In genomic region chr7:55546826-55547225, GRCh38 we compare ENCODE assay signal across 8 cellular contexts. TPM values are rescaled to one million over a fixed set of nuclear protein-coding genes. Genes with fewer than 3 reads are reported as not detected.
DNase-seq lines count a peak whose midpoint lies in the region; ATAC-seq, FAIRE-seq and TF ChIP-seq lines count a peak whose summit lies in the region.

No MANE protein-coding gene starts in this region.

- peaks cover 24% of the 10 kb centered on the region for H3K4me1 ChIP-seq in colonic mucosa

- FAIRE-seq in RCC 7860 (lab: Jason Lieb, UNC) = peak; percentile 94

- no peak overlapping the region for H3K9ac ChIP-seq in colonic mucosa (ENCODE audit: low read depth in 2 of 2, low read length in 2 of 2)

- H3K9me3 ChIP-seq in colonic mucosa = no peaks in the 10 kb centered on the region

- no peaks in the 10 kb centered on the region for H3K36me3 ChIP-seq in colonic mucosa

- peak; percentile 89 to 92 for ATAC-seq in activated CD4-positive, CD25-positive, alpha-beta regulatory T cell treated with anti-CD3 and anti-CD28 coated beads, Interleukin-2, amount 50 U/mL, for 24 hours
- ATAC-seq in HG03060 (IDR thresholded peaks at IDR 0.05; ENCODE audit: low read depth, unreplicated experiment) = peak; percentile 39
- no peak for ATAC-seq in HG03025 (IDR thresholded peaks at IDR 0.05; ENCODE audit: low FRiP score, unreplicated experiment)
- ATAC-seq in GM19351 (IDR thresholded peaks at IDR 0.05; ENCODE audit: unreplicated experiment) = no peak

- TF ChIP-seq CTCF in colonic mucosa (IDR thresholded peaks at IDR 0.05) = no peak

- no peak overlapping the region for H3K4me3 ChIP-seq in colonic mucosa

- no peak overlapping the region for H3K27ac ChIP-seq in colonic mucosa

- no peaks in the 10 kb centered on the region for H3K27me3 ChIP-seq in colonic mucosa

- intact Hi-C loops in colonic mucosa (cut with DNase I) = no loop called here

- DNase-seq in activated CD4-positive, CD25-positive, alpha-beta regulatory T cell treated with anti-CD3 and anti-CD28 coated beads, Interleukin-2, amount 50 U/mL, for 72 hours = no peak
- DNase-seq in RCC 7860 (ENCODE audit: low spot score) (peak; percentile 90), colonic mucosa (peak; percentile 61), midbrain (lab: John Stamatoyannopoulos, UW) (peak; percentile 46)

RNA-seq across cellular contexts. Expression of gene VOPP1, which starts 25.5 kb away (rescaled TPM):
- total RNA-seq in colonic mucosa = 10 to 100 TPM; 70.3 to 73.4 TPM

Comparison
In these comparisons a context has a peak if more than half of its experiments do, and no peak if none do; other contexts are left out.
1. ATAC-seq: peak in activated CD4-positive, CD25-positive, alpha-beta regulatory T cell treated with anti-CD3 and anti-CD28 coated beads, Interleukin-2, amount 50 U/mL, for 24 hours (2 of 2) and HG03060 (single experiment); none in HG03025 (single experiment) and GM19351 (single experiment).